ENCODE assay signal across 1 cellular context in the genomic region with DNA sequence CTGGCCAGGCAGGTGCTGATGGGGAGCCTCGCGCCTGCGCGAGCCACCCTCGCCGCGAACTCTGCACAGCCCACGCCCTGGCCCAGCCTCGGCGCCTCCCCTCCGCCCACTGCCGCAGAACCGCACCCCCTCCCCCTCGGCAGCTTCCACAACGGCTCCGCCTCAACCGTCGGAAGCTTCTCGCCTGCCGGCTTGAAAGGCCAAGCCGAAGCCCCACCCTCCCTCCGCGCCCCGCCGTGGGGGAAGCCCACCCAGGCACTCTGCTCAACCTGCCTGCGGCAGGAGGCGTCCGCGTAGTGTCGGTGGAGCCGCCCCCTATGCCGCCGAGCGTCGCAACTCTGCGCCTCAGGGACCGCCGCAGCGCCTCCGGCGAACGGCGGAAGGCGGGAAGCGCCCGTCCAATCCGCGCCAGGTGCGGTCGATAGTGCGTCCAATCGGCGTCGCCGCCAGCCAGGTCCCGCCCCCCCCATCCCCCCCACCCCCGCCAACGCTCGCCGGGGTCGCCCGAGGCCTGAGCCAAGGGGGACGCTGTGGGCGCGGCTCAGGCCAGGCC.
TF ChIP-seq lines count a peak whose summit lies in the region.

A gene with protein sequence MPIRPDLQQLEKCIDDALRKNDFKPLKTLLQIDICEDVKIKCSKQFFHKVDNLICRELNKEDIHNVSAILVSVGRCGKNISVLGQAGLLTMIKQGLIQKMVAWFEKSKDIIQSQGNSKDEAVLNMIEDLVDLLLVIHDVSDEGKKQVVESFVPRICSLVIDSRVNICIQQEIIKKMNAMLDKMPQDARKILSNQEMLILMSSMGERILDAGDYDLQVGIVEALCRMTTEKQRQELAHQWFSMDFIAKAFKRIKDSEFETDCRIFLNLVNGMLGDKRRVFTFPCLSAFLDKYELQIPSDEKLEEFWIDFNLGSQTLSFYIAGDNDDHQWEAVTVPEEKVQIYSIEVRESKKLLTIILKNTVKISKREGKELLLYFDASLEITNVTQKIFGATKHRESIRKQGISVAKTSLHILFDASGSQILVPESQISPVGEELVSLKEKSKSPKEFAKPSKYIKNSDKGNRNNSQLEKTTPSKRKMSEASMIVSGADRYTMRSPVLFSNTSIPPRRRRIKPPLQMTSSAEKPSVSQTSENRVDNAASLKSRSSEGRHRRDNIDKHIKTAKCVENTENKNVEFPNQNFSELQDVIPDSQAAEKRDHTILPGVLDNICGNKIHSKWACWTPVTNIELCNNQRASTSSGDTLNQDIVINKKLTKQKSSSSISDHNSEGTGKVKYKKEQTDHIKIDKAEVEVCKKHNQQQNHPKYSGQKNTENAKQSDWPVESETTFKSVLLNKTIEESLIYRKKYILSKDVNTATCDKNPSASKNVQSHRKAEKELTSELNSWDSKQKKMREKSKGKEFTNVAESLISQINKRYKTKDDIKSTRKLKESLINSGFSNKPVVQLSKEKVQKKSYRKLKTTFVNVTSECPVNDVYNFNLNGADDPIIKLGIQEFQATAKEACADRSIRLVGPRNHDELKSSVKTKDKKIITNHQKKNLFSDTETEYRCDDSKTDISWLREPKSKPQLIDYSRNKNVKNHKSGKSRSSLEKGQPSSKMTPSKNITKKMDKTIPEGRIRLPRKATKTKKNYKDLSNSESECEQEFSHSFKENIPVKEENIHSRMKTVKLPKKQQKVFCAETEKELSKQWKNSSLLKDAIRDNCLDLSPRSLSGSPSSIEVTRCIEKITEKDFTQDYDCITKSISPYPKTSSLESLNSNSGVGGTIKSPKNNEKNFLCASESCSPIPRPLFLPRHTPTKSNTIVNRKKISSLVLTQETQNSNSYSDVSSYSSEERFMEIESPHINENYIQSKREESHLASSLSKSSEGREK (N-terminal part only) (minus strand): TSS at position 342 of the 553 bp plus-strand sequence. CDS start 11,224 bp downstream, outside the sequence.

TF ChIP-seq in H1, 55 proteins besides CTCF, POLR2A, EP300 and RAD21:
- TF ChIP-seq, protein P1, sequence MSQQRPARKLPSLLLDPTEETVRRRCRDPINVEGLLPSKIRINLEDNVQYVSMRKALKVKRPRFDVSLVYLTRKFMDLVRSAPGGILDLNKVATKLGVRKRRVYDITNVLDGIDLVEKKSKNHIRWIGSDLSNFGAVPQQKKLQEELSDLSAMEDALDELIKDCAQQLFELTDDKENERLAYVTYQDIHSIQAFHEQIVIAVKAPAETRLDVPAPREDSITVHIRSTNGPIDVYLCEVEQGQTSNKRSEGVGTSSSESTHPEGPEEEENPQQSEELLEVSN (IDR thresholded peaks at IDR 0.05) = peak; percentile 98
- TF ChIP-seq RNF2 (IDR thresholded peaks at IDR 0.05; ENCODE audit: borderline replicate concordance, low read depth, low read length, missing control alignments, poor library complexity, severe bottlenecking) = peak; percentile 36
- TF ChIP-seq SP4 (IDR thresholded peaks at IDR 0.05; ENCODE audit: low read length) = no peak
- TF ChIP-seq, protein P2, sequence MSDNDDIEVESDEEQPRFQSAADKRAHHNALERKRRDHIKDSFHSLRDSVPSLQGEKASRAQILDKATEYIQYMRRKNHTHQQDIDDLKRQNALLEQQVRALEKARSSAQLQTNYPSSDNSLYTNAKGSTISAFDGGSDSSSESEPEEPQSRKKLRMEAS (IDR thresholded peaks at IDR 0.05) = peak; percentile 68; the same call in 1 of the 2 replicates
- TF ChIP-seq, protein P3, sequence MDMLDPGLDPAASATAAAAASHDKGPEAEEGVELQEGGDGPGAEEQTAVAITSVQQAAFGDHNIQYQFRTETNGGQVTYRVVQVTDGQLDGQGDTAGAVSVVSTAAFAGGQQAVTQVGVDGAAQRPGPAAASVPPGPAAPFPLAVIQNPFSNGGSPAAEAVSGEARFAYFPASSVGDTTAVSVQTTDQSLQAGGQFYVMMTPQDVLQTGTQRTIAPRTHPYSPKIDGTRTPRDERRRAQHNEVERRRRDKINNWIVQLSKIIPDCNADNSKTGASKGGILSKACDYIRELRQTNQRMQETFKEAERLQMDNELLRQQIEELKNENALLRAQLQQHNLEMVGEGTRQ (IDR thresholded peaks at IDR 0.05; ENCODE audit: low read length) = no peak
